12 cellular contexts compared by ENCODE assay signal in genomic region chr3:195203631-195204030, GRCh38.
A peak's percentile ranks its signal among the peaks of the same experiment; 100 is the strongest.
DNase-seq lines count a peak whose midpoint lies in the region; ATAC-seq, FAIRE-seq and TF ChIP-seq lines count a peak whose summit lies in the region.
"Had no signal": no experiment of that assay in that cellular context is flagged by ENCODE, and none has a peak within 500 bp of the region (broad histone marks: within the 10 kb centered on the region; RNA-seq: fewer than 3 reads in every experiment).

No MANE protein-coding gene starts in this region.

- TF ChIP-seq POLR2A in right lobe of liver (IDR thresholded peaks at IDR 0.05) (no peak), HepG2 (IDR thresholded peaks at IDR 0.05; ENCODE audit: insufficient read depth in 1 of 2, low read depth in 2 of 2, low read length in 2 of 2) (no peak)

- DNase-seq in right lobe of liver = no peak
- no peak for DNase-seq in HepG2 (ENCODE audit: low spot score)
- peak in 1 of 3 experiments; percentile 23 for DNase-seq in effector memory CD8-positive, alpha-beta T cell
- DNase-seq in osteoblast (ENCODE audit: insufficient read length, low spot score, missing footprints) = no peak
- DNase-seq in NCI-H82 treated with DMSO at 0.1 percent for 48 hours (lab: John Stamatoyannopoulos, UW; ENCODE audit: unreplicated experiment) = no peak
- DNase-seq in ascending aorta (ENCODE audit: low spot score in 2 of 2) = no peak
- DNase-seq in glutamatergic neuron = no peak
- DNase-seq in amygdala (lab: John Stamatoyannopoulos, UW) = no peak
- DNase-seq: amniotic stem cell; MG63; naive thymus-derived CD8-positive, alpha-beta T cell; NCI-H2171 had no signal

- FAIRE-seq in HepG2 (lab: Jason Lieb, UNC) = no peak

- in situ Hi-C loops in HepG2 (cut with HindIII; ENCODE audit: extremely low pct_ligation_motif_present, low pct_unique_long_range_greater_than_20kb) = no loop called here

- no TSS peak for BruUV-seq in HepG2 (replicated peaks; lab: Mats Ljungman, UMichigan)

- H3K27ac ChIP-seq in right lobe of liver (no peak overlapping the region), HepG2 (ENCODE audit: extremely low read length, insufficient read depth, low read length) (no peak overlapping the region), osteoblast (ENCODE audit: low read depth, low read length) (peak overlapping the region; percentile 90), ascending aorta (no peak overlapping the region)

- intact Hi-C loops in right lobe of liver (cut with DNase I) = no loop called here
- intact Hi-C loops in HepG2 (cut with micrococcal nuclease; ENCODE audit: unreplicated experiment) = no loop called here
- intact Hi-C loops in ascending aorta (cut with DNase I) = no loop called here

- WGBS in right lobe of liver (ENCODE audit: insufficient coverage, low coverage, low lambda C conversion rate, missing lambda C conversion rate) = 97% methylated on average over 5 of the region's 6 CpGs
- WGBS in HepG2 (ENCODE audit: low lambda C conversion rate) = 97% methylated on average over 6 of the region's 6 CpGs

- H4K20me1 ChIP-seq in HepG2 (ENCODE audit: insufficient read depth, low read length) (no peaks in the 10 kb centered on the region), osteoblast (ENCODE audit: insufficient read depth, low read length) (no peaks in the 10 kb centered on the region)

- H3K4me3 ChIP-seq in right lobe of liver (no peak overlapping the region), HepG2 (replicated peaks in 1 of 3; ENCODE audit: insufficient read depth in 1 of 3, low read depth in 2 of 3, low read length in 3 of 3) (no peak overlapping the region), osteoblast (ENCODE audit: insufficient read depth, low read length) (no peak overlapping the region), ascending aorta (no peak overlapping the region)
- H3K4me3 ChIP-seq: MG63 had no signal

- TF ChIP-seq CTCF in right lobe of liver (IDR thresholded peaks at IDR 0.05) (no peak), HepG2 (CRISPR knock-in tag; IDR thresholded peaks at IDR 0.05) (no peak), osteoblast (IDR thresholded peaks at IDR 0.05; ENCODE audit: extremely low read depth, low read depth, low read length) (no peak), ascending aorta (IDR thresholded peaks at IDR 0.05) (no peak), glutamatergic neuron (IDR thresholded peaks at IDR 0.05; ENCODE audit: partially characterized antibody, unreplicated experiment) (no peak)

- peaks cover 0 to 7% (median 0%) of the 10 kb centered on the region in 4 donors for H3K4me1 ChIP-seq in right lobe of liver
- peaks cover 61% of the 10 kb centered on the region for H3K4me1 ChIP-seq in HepG2 (ENCODE audit: insufficient read depth, low read length)
- H3K4me1 ChIP-seq in osteoblast (ENCODE audit: insufficient read depth, low read length) = peaks cover 39% of the 10 kb centered on the region
- H3K4me1 ChIP-seq in ascending aorta = peaks cover 0 to 7% of the 10 kb centered on the region in 2 donors

- TF ChIP-seq EP300 in HepG2 (IDR thresholded peaks at IDR 0.05; ENCODE audit: low read depth in 2 of 2, low read length in 2 of 2) (no peak), HepG2 (CRISPR knock-in tag; IDR thresholded peaks at IDR 0.05; ENCODE audit: borderline replicate concordance) (no peak)

- no peak for TF ChIP-seq RAD21 in HepG2 (CRISPR knock-in tag; IDR thresholded peaks at IDR 0.05)

- peaks cover 3% of the 10 kb centered on the region for H3K36me3 Mint-ChIP-seq in effector memory CD8-positive, alpha-beta T cell (ENCODE audit: insufficient read depth)
- no peaks in the 10 kb centered on the region for H3K36me3 Mint-ChIP-seq in glutamatergic neuron (ENCODE audit: unreplicated experiment)

- H3K36me3 ChIP-seq in right lobe of liver (no peaks in the 10 kb centered on the region), HepG2 (replicated peaks in 1 of 2; ENCODE audit: control insufficient read depth in 1 of 2, insufficient read depth in 2 of 2, low read length in 2 of 2) (no peaks in the 10 kb centered on the region), osteoblast (ENCODE audit: insufficient read depth, low read length) (no peaks in the 10 kb centered on the region), ascending aorta (no peaks in the 10 kb centered on the region)

- H3K27me3 ChIP-seq in right lobe of liver (no peaks in the 10 kb centered on the region), HepG2 (ENCODE audit: control insufficient read depth in 1 of 2, insufficient read depth in 2 of 2, low read length in 2 of 2) (no peaks in the 10 kb centered on the region), osteoblast (ENCODE audit: insufficient read depth, low read length) (no peaks in the 10 kb centered on the region), ascending aorta (no peaks in the 10 kb centered on the region)
- H3K27me3 ChIP-seq: MG63 had no signal

- H3K27ac Mint-ChIP-seq in effector memory CD8-positive, alpha-beta T cell = peak overlapping the region in 1 of 2 donors; percentile 63
- H3K27ac Mint-ChIP-seq in glutamatergic neuron (ENCODE audit: unreplicated experiment) = no peak overlapping the region

- no peaks in the 10 kb centered on the region for H3K27me3 Mint-ChIP-seq in effector memory CD8-positive, alpha-beta T cell
- peaks cover 8% of the 10 kb centered on the region for H3K27me3 Mint-ChIP-seq in glutamatergic neuron (ENCODE audit: unreplicated experiment)
- H3K27me3 Mint-ChIP-seq: naive thymus-derived CD8-positive, alpha-beta T cell had no signal

- peaks cover 18 to 25% of the 10 kb centered on the region in 2 donors for H3K4me1 Mint-ChIP-seq in effector memory CD8-positive, alpha-beta T cell (ENCODE audit: low read depth in 2 of 2)
- H3K4me1 Mint-ChIP-seq in glutamatergic neuron (ENCODE audit: low read depth, unreplicated experiment) = peaks cover 23% of the 10 kb centered on the region

- H3K4me3 Mint-ChIP-seq in effector memory CD8-positive, alpha-beta T cell = peak overlapping the region in 1 of 2 donors; percentile 58
- H3K4me3 Mint-ChIP-seq in glutamatergic neuron (ENCODE audit: unreplicated experiment) = no peak overlapping the region

- POLR2A ChIA-PET in HepG2 (lab: Yijun Ruan, JAX) = interaction anchor here (0.5 kb wide), 1 partner anchor 29 kb away, joined by 4 read pairs; no protein-coding TSS in a partner anchor

- CTCF ChIA-PET in HepG2 (lab: Yijun Ruan, JAX; ENCODE audit: low intra/inter-chr PET ratio, low total read pairs) = no interaction called here

- H3K9me3 ChIP-seq in right lobe of liver (no peaks in the 10 kb centered on the region), HepG2 (ENCODE audit: low read length) (no peaks in the 10 kb centered on the region), osteoblast (ENCODE audit: low read depth, low read length) (peaks cover 2% of the 10 kb centered on the region), ascending aorta (no peaks in the 10 kb centered on the region)
- H3K9me3 ChIP-seq: MG63 had no signal

- H3K9ac ChIP-seq in HepG2 (ENCODE audit: insufficient read depth, low read depth, low read length) = no peak overlapping the region

- H3K79me2 ChIP-seq in HepG2 (ENCODE audit: insufficient read depth, low read length) (peaks cover 4% of the 10 kb centered on the region), osteoblast (ENCODE audit: insufficient read depth, low read length) (peaks cover 24% of the 10 kb centered on the region)

- no peaks in the 10 kb centered on the region for H3K9me3 Mint-ChIP-seq in effector memory CD8-positive, alpha-beta T cell
- H3K9me3 Mint-ChIP-seq in glutamatergic neuron (ENCODE audit: unreplicated experiment) = peaks cover 17% of the 10 kb centered on the region
- H3K9me3 Mint-ChIP-seq: naive thymus-derived CD8-positive, alpha-beta T cell had no signal

- ATAC-seq in right lobe of liver (peak; percentile 33 to 50 (median 42)), HepG2 (no peak)
- peak; percentile 68 for ATAC-seq in effector memory CD8-positive, alpha-beta T cell (replicated peaks)

- H3K4me2 ChIP-seq in HepG2 (ENCODE audit: low read depth, low read length) (no peak overlapping the region), osteoblast (ENCODE audit: insufficient read depth, low read length) (no peak overlapping the region)

- no peak overlapping the region for H2AFZ ChIP-seq in HepG2 (ENCODE audit: low read length)
- H2AFZ ChIP-seq in osteoblast (ENCODE audit: low read length) = no peak overlapping the region

TF ChIP-seq in HepG2, 621 proteins besides CTCF, POLR2A, EP300 and RAD21:
- no peak for TF ChIP-seq THRA (CRISPR knock-in tag; IDR thresholded peaks at IDR 0.05; ENCODE audit: borderline replicate concordance)
- TF ChIP-seq SNAPC5 (CRISPR knock-in tag; IDR thresholded peaks at IDR 0.05; ENCODE audit: borderline replicate concordance) = no peak
- no peak for TF ChIP-seq RXRB (CRISPR knock-in tag; IDR thresholded peaks at IDR 0.05; ENCODE audit: borderline replicate concordance)
TF ChIP-seq in HepG2: peak in this region for 0.
